19 cellular contexts compared by ENCODE assay signal in the genomic region with DNA sequence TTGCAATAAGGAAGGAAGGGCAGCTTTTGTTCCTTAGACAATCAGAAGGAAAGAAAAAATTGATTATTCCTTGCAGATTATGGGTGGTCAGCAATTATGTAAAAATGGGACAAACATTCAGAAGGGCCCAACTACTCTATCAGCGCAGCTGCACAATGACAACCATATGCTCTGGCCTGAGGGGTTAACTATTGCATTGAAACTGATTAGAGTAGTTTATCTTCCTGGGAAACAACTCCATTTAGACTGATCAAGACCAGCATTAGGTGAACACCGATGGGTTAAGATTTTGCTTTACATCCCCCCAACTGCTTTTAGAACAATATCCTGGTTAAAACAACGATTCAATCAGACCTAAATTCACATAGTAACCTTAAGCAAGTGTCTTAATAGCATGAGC.
"Had no signal": no experiment of that assay in that cellular context is flagged by ENCODE, and none has a peak within 500 bp of the region (broad histone marks: within the 10 kb centered on the region; RNA-seq: fewer than 3 reads in every experiment).

No MANE protein-coding gene starts in this region.

- H3K36me3 ChIP-seq: lower lobe of right lung, spleen, thoracic aorta, tibial nerve, upper lobe of left lung had no signal

- FAIRE-seq: frontal cortex, keratinocyte had no signal

- ATAC-seq: effector memory CD8-positive, alpha-beta T cell; left ventricle myocardium superior; lower lobe of right lung; naive thymus-derived CD8-positive, alpha-beta T cell; psoas muscle; right cardiac atrium; stimulated activated memory B cell treated with anti-CD40 and anti-IgM and Interleukin-4, amounts not matched to agents 10 μg/mL and 1 μg/mL and 100 μg/mL, for 72 hours had no signal

- H3K4me1 ChIP-seq: lower lobe of right lung, psoas muscle, spleen, tibial nerve, upper lobe of left lung had no signal

- DNase-seq: cortex of kidney; effector memory CD8-positive, alpha-beta T cell; head of caudate nucleus; left ventricle myocardium superior; lower lobe of right lung; naive thymus-derived CD8-positive, alpha-beta T cell; nucleus accumbens; psoas muscle; right cardiac atrium; spleen; stimulated activated CD4-positive, alpha-beta T cell treated with anti-CD3 and anti-CD28 coated beads, Interleukin-4, amount 100 ng/mL, for 4 hours; upper lobe of left lung had no signal

- H3K27ac Mint-ChIP-seq: effector memory CD8-positive, alpha-beta T cell; naive thymus-derived CD8-positive, alpha-beta T cell; stimulated activated memory B cell treated with anti-CD40 and anti-IgM and Interleukin-4, amounts not matched to agents 10 μg/mL and 1 μg/mL and 100 μg/mL, for 72 hours; stimulated activated naive CD8-positive, alpha-beta T cell treated with anti-CD3 and anti-CD28 coated beads, Interleukin-15, Interleukin-2, amounts not matched to agents 100 ng/mL and 50 ng/mL, for 24 hours had no signal

- H3K4me3 Mint-ChIP-seq: effector memory CD8-positive, alpha-beta T cell; naive thymus-derived CD8-positive, alpha-beta T cell; stimulated activated memory B cell treated with anti-CD40 and anti-IgM and Interleukin-4, amounts not matched to agents 10 μg/mL and 1 μg/mL and 100 μg/mL, for 72 hours; stimulated activated naive CD8-positive, alpha-beta T cell treated with anti-CD3 and anti-CD28 coated beads, Interleukin-15, Interleukin-2, amounts not matched to agents 100 ng/mL and 50 ng/mL, for 24 hours had no signal

- H3K27me3 Mint-ChIP-seq: effector memory CD8-positive, alpha-beta T cell; naive thymus-derived CD8-positive, alpha-beta T cell; stimulated activated memory B cell treated with anti-CD40 and anti-IgM and Interleukin-4, amounts not matched to agents 10 μg/mL and 1 μg/mL and 100 μg/mL, for 72 hours; stimulated activated naive CD8-positive, alpha-beta T cell treated with anti-CD3 and anti-CD28 coated beads, Interleukin-15, Interleukin-2, amounts not matched to agents 100 ng/mL and 50 ng/mL, for 24 hours had no signal

- H3K27ac ChIP-seq: lower lobe of right lung, psoas muscle, skin epidermis, spleen, thoracic aorta, tibial nerve, upper lobe of left lung had no signal

- H3K36me3 Mint-ChIP-seq: naive thymus-derived CD8-positive, alpha-beta T cell; stimulated activated memory B cell treated with anti-CD40 and anti-IgM and Interleukin-4, amounts not matched to agents 10 μg/mL and 1 μg/mL and 100 μg/mL, for 72 hours had no signal

- H3K4me3 ChIP-seq: lower lobe of right lung, psoas muscle, skin epidermis, spleen, thoracic aorta, tibial nerve, upper lobe of left lung had no signal

- H3K9me3 Mint-ChIP-seq: stimulated activated naive CD8-positive, alpha-beta T cell treated with anti-CD3 and anti-CD28 coated beads, Interleukin-15, Interleukin-2, amounts not matched to agents 100 ng/mL and 50 ng/mL, for 24 hours had no signal

- H3K9me3 ChIP-seq: lower lobe of right lung, psoas muscle, thoracic aorta, tibial nerve, upper lobe of left lung had no signal

- H3K4me1 Mint-ChIP-seq: naive thymus-derived CD8-positive, alpha-beta T cell; stimulated activated memory B cell treated with anti-CD40 and anti-IgM and Interleukin-4, amounts not matched to agents 10 μg/mL and 1 μg/mL and 100 μg/mL, for 72 hours had no signal

- H3K27me3 ChIP-seq: spleen, tibial nerve, upper lobe of left lung had no signal
